Comparison of ENCODE assay signal across 8 cellular contexts in the genomic region with DNA sequence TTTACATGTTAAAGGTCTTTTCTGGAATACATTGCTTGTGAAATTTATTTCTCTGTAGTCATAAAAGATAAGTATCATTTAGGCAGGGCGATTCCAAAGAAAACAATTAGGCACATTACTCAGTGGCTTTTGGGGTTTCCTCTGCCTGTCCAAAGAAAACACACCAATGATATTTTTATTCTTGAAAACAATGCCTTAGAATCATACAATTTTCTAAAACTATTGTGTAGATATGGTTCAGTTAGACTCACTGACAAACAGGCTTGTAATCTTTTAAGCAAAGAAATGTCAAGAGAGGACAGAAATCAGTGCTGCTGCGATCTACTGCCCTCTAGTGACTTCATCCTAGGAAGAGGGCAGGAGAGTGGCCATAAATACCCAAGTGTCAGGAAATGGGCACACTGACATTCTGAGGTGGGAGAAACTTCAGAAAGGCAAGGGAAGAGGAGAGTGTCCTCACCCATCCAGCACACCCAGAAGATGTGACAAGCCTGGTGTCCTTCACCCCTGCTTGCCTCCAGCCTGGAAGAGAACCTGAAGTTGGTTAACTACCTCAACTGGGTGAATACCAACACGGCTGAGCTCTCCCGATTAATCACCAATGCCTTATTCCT.
A peak's percentile ranks its signal among the peaks of the same experiment; 100 is the strongest.
DNase-seq lines count a peak whose midpoint lies in the region; ATAC-seq and TF ChIP-seq lines count a peak whose summit lies in the region.

No MANE protein-coding gene starts in this region.

- ATAC-seq in HG02840 (IDR thresholded peaks at IDR 0.05; ENCODE audit: low FRiP score, unreplicated experiment) = no peak
- no peak for ATAC-seq in GM18517 (IDR thresholded peaks at IDR 0.05; ENCODE audit: unreplicated experiment)

- H3K9me3 ChIP-seq in MG63 (no peaks in the 10 kb centered on the region), osteoblast (ENCODE audit: low read depth, low read length) (no peaks in the 10 kb centered on the region)

- peak overlapping the region; percentile 89 for H3K27ac Mint-ChIP-seq in activated CD4-positive, alpha-beta T cell treated with anti-CD3 and anti-CD28 coated beads, Interleukin-2, amount 10 ng/mL, durations not matched to agents 24 days and 14 days

- H3K4me3 Mint-ChIP-seq in activated CD4-positive, alpha-beta T cell treated with anti-CD3 and anti-CD28 coated beads, Interleukin-2, amount 10 ng/mL, durations not matched to agents 24 days and 14 days = peak overlapping the region; percentile 68

- peaks cover 69% of the 10 kb centered on the region for H4K20me1 ChIP-seq in osteoblast (ENCODE audit: insufficient read depth, low read length)

- peak; percentile 13 for DNase-seq in activated effector memory CD4-positive, alpha-beta T cell treated with Interleukin-2 at 50 U/mL for 16 hours
- DNase-seq in activated effector memory CD4-positive, alpha-beta T cell treated with anti-CD3 and anti-CD28 coated beads, Interleukin-2, amount 50 U/mL, for 16 hours = no peak
- DNase-seq in MG63 (peak; percentile 17), fibroblast of pulmonary artery (ENCODE audit: low read depth) (peak; percentile 84), osteoblast (ENCODE audit: insufficient read length, low spot score, missing footprints) (peak; percentile 72)
- peak; percentile 76 for DNase-seq in activated CD4-positive, alpha-beta T cell treated with anti-CD3 and anti-CD28 coated beads, Interleukin-2, amount 10 ng/mL, durations not matched to agents 24 days and 14 days

- H3K4me3 ChIP-seq in MG63 = no peak overlapping the region
- no peak overlapping the region for H3K4me3 ChIP-seq in fibroblast of pulmonary artery (replicated peaks; ENCODE audit: low read depth, low read length)
- H3K4me3 ChIP-seq in osteoblast (ENCODE audit: insufficient read depth, low read length) = no peak overlapping the region

- no peak overlapping the region for H2AFZ ChIP-seq in osteoblast (ENCODE audit: low read length)

- H3K27me3 Mint-ChIP-seq in activated CD4-positive, alpha-beta T cell treated with anti-CD3 and anti-CD28 coated beads, Interleukin-2, amount 10 ng/mL, durations not matched to agents 24 days and 14 days = no peaks in the 10 kb centered on the region

- peaks cover 16% of the 10 kb centered on the region for H3K4me1 ChIP-seq in osteoblast (ENCODE audit: insufficient read depth, low read length)

- H3K27ac ChIP-seq in osteoblast (ENCODE audit: low read depth, low read length) = no peak overlapping the region

- H3K4me2 ChIP-seq in osteoblast (ENCODE audit: insufficient read depth, low read length) = peak overlapping the region; percentile 23

- no peaks in the 10 kb centered on the region for H3K9me3 Mint-ChIP-seq in activated CD4-positive, alpha-beta T cell treated with anti-CD3 and anti-CD28 coated beads, Interleukin-2, amount 10 ng/mL, durations not matched to agents 24 days and 14 days

- peaks cover 56% of the 10 kb centered on the region for H3K36me3 Mint-ChIP-seq in activated CD4-positive, alpha-beta T cell treated with anti-CD3 and anti-CD28 coated beads, Interleukin-2, amount 10 ng/mL, durations not matched to agents 24 days and 14 days (ENCODE audit: low read depth)

- no peaks in the 10 kb centered on the region for H3K79me2 ChIP-seq in osteoblast (ENCODE audit: insufficient read depth, low read length)

- intact Hi-C loops in activated CD4-positive, alpha-beta T cell treated with anti-CD3 and anti-CD28 coated beads, Interleukin-2, amount 10 ng/mL, durations not matched to agents 24 days and 14 days (cut with micrococcal nuclease) = loop anchor here (5.0 to 10.0 kb wide), 2 partner anchors 121 to 364 kb away; partner anchors contain the start of gene GALNT11

- peak; percentile 79 for TF ChIP-seq CTCF in fibroblast of pulmonary artery (IDR thresholded peaks at IDR 0.05; ENCODE audit: low read length, missing control alignments)
- peak; percentile 84 for TF ChIP-seq CTCF in osteoblast (IDR thresholded peaks at IDR 0.05; ENCODE audit: extremely low read depth, low read depth, low read length)

- peaks cover 34% of the 10 kb centered on the region for H3K4me1 Mint-ChIP-seq in activated CD4-positive, alpha-beta T cell treated with anti-CD3 and anti-CD28 coated beads, Interleukin-2, amount 10 ng/mL, durations not matched to agents 24 days and 14 days

- H3K36me3 ChIP-seq in MG63 = peaks cover 27% of the 10 kb centered on the region
- peaks cover 62% of the 10 kb centered on the region for H3K36me3 ChIP-seq in osteoblast (ENCODE audit: insufficient read depth, low read length)

- H3K27me3 ChIP-seq in MG63 (no peaks in the 10 kb centered on the region), osteoblast (ENCODE audit: insufficient read depth, low read length) (no peaks in the 10 kb centered on the region)
